In the genomic region with DNA sequence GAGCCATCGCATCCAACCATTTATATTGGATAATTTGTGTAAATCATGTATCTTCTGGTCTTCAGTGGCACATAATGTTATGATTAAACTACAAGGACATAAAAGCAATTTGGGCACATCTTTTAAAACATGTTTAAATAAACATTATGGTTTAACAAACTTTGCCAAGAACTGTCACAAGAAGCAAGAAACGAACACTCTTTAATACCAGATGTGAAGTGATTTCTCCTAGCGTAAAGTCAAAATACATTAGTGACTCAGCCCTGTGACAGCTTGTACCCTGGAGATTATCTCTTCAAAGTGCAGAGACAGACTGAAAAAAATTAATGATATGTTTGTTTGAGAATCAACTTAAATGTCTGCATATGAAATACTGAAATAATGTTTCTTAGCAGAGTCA, we compare ENCODE assay signal across 15 cellular contexts. TPM values are rescaled to one million over a fixed set of nuclear protein-coding genes. Genes with fewer than 3 reads are reported as not detected.
"Had no signal": no experiment of that assay in that cellular context is flagged by ENCODE, and none has a peak within 500 bp of the region (broad histone marks: within the 10 kb centered on the region; RNA-seq: fewer than 3 reads in every experiment).

No MANE protein-coding gene starts in this region.

- H3K27ac ChIP-seq: adrenal gland, neutrophil, tibial nerve, vagina had no signal

- DNase-seq: activated B cell treated with CpG ODN at 0.5 μM for 24 hours; activated CD4-positive, alpha-beta T cell treated with anti-CD3 and anti-CD28 coated beads, Interleukin-2, amount 10 ng/mL, durations not matched to agents 24 days and 14 days; activated CD8-positive, alpha-beta memory T cell treated with anti-CD3 and anti-CD28 coated beads for 24 hours; activated naive CD4-positive, alpha-beta T cell treated with anti-CD3 and anti-CD28 coated beads, Interleukin-2, amount 10 ng/mL, durations not matched to agents 7 days and 5 days; adrenal gland; hypothalamus; midbrain; right cardiac atrium; stimulated activated naive B cell treated with anti-CD40 and anti-IgM and Interleukin-4, amounts not matched to agents 10 μg/mL and 1 μg/mL and 100 μg/mL, for 72 hours had no signal

- H3K36me3 ChIP-seq: adrenal gland, neutrophil, tibial nerve, vagina had no signal

- H3K27ac Mint-ChIP-seq: activated B cell treated with CpG ODN at 0.5 μM for 24 hours; activated naive CD4-positive, alpha-beta T cell treated with anti-CD3 and anti-CD28 coated beads, Interleukin-2, amount 10 ng/mL, durations not matched to agents 7 days and 5 days; activated T-helper 17 cell treated with anti-CD3 and anti-CD28 coated beads, Interleukin-2, amount 50 U/mL, for 72 hours; stimulated activated naive B cell treated with anti-CD40 and anti-IgM and Interleukin-4, amounts not matched to agents 10 μg/mL and 1 μg/mL and 100 μg/mL, for 72 hours; T-helper 1 cell treated with Interleukin-12 subunit alpha and Interleukin-12 subunit beta and Interleukin-4 antibody, amounts not matched to agents 30 μg/mL and 1 μg/mL, for 36 hours had no signal

- H3K4me1 ChIP-seq: adrenal gland, tibial nerve, vagina had no signal

- H3K9me3 Mint-ChIP-seq: activated CD4-positive, alpha-beta T cell treated with anti-CD3 and anti-CD28 coated beads, Interleukin-2, amount 10 ng/mL, durations not matched to agents 24 days and 14 days; activated naive CD4-positive, alpha-beta T cell treated with anti-CD3 and anti-CD28 coated beads, Interleukin-2, amount 10 ng/mL, durations not matched to agents 7 days and 5 days; activated T-helper 17 cell treated with anti-CD3 and anti-CD28 coated beads, Interleukin-2, amount 50 U/mL, for 72 hours; stimulated activated naive B cell treated with anti-CD40 and anti-IgM and Interleukin-4, amounts not matched to agents 10 μg/mL and 1 μg/mL and 100 μg/mL, for 72 hours; T-helper 1 cell treated with Interleukin-12 subunit alpha and Interleukin-12 subunit beta and Interleukin-4 antibody, amounts not matched to agents 30 μg/mL and 1 μg/mL, for 36 hours had no signal

- ATAC-seq: activated T-helper 17 cell treated with anti-CD3 and anti-CD28 coated beads, Interleukin-2, amount 50 U/mL, for 72 hours; right cardiac atrium; stimulated activated naive B cell treated with anti-CD40 and anti-IgM and Interleukin-4, amounts not matched to agents 10 μg/mL and 1 μg/mL and 100 μg/mL, for 72 hours had no signal

- H3K9me3 ChIP-seq: neutrophil, vagina had no signal

- H3K4me3 ChIP-seq: adrenal gland, smooth muscle cell, tibial nerve, vagina had no signal

- H3K27me3 Mint-ChIP-seq: activated B cell treated with CpG ODN at 0.5 μM for 24 hours; activated CD4-positive, alpha-beta T cell treated with anti-CD3 and anti-CD28 coated beads, Interleukin-2, amount 10 ng/mL, durations not matched to agents 24 days and 14 days; activated naive CD4-positive, alpha-beta T cell treated with anti-CD3 and anti-CD28 coated beads, Interleukin-2, amount 10 ng/mL, durations not matched to agents 7 days and 5 days; activated T-helper 17 cell treated with anti-CD3 and anti-CD28 coated beads, Interleukin-2, amount 50 U/mL, for 72 hours had no signal

- H3K36me3 Mint-ChIP-seq: activated naive CD4-positive, alpha-beta T cell treated with anti-CD3 and anti-CD28 coated beads, Interleukin-2, amount 10 ng/mL, durations not matched to agents 7 days and 5 days; stimulated activated naive B cell treated with anti-CD40 and anti-IgM and Interleukin-4, amounts not matched to agents 10 μg/mL and 1 μg/mL and 100 μg/mL, for 72 hours had no signal

- H3K27me3 ChIP-seq: adrenal gland, neutrophil, tibial nerve, vagina had no signal

- H3K4me1 Mint-ChIP-seq: activated B cell treated with CpG ODN at 0.5 μM for 24 hours; activated CD4-positive, alpha-beta T cell treated with anti-CD3 and anti-CD28 coated beads, Interleukin-2, amount 10 ng/mL, durations not matched to agents 24 days and 14 days; activated naive CD4-positive, alpha-beta T cell treated with anti-CD3 and anti-CD28 coated beads, Interleukin-2, amount 10 ng/mL, durations not matched to agents 7 days and 5 days; activated T-helper 17 cell treated with anti-CD3 and anti-CD28 coated beads, Interleukin-2, amount 50 U/mL, for 72 hours; stimulated activated naive B cell treated with anti-CD40 and anti-IgM and Interleukin-4, amounts not matched to agents 10 μg/mL and 1 μg/mL and 100 μg/mL, for 72 hours had no signal

- H3K4me3 Mint-ChIP-seq: activated B cell treated with CpG ODN at 0.5 μM for 24 hours; activated CD4-positive, alpha-beta T cell treated with anti-CD3 and anti-CD28 coated beads, Interleukin-2, amount 10 ng/mL, durations not matched to agents 24 days and 14 days; activated naive CD4-positive, alpha-beta T cell treated with anti-CD3 and anti-CD28 coated beads, Interleukin-2, amount 10 ng/mL, durations not matched to agents 7 days and 5 days; activated T-helper 17 cell treated with anti-CD3 and anti-CD28 coated beads, Interleukin-2, amount 50 U/mL, for 72 hours; stimulated activated naive B cell treated with anti-CD40 and anti-IgM and Interleukin-4, amounts not matched to agents 10 μg/mL and 1 μg/mL and 100 μg/mL, for 72 hours; T-helper 1 cell treated with Interleukin-12 subunit alpha and Interleukin-12 subunit beta and Interleukin-4 antibody, amounts not matched to agents 30 μg/mL and 1 μg/mL, for 36 hours had no signal

RNA-seq across cellular contexts. Expression of a gene that starts 39.9 kb away (rescaled TPM):
- total RNA-seq: activated CD4-positive, alpha-beta T cell treated with anti-CD3 and anti-CD28 coated beads, Interleukin-2, amount 10 ng/mL, durations not matched to agents 24 days and 14 days had no signal
